Comparison of ENCODE assay signal across 13 cellular contexts in the genomic region with DNA sequence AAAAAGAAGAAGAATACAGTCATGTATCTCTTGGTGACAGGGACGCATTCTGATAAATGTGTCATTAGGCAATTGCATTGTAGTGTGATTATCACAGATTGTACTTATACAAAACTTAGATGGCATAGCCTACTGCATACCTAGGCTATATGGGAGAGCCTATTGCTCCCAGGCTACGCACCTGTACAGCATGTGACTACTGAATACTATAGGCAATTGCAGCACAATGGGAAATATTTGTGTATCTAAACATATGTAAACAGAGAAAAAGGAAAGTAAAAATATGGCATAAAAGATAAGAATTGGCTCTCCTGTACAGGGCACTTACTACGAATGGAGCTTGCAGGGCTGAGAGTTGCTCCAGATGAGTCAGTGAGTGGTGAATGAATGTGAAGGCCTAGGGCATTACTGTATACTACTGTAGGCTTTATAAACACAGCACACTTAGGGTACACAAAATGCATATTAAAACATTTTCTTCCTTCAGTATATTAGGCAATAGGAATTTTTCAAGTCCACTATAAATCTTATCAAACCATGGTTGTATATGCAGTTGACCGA. TPM values are rescaled to one million over a fixed set of nuclear protein-coding genes. Genes with fewer than 3 reads are reported as not detected.
A peak's percentile ranks its signal among the peaks of the same experiment; 100 is the strongest.
DNase-seq lines count a peak whose midpoint lies in the region; ATAC-seq and TF ChIP-seq lines count a peak whose summit lies in the region.
"Had no signal": no experiment of that assay in that cellular context is flagged by ENCODE, and none has a peak within 500 bp of the region (broad histone marks: within the 10 kb centered on the region; RNA-seq: fewer than 3 reads in every experiment).

No MANE protein-coding gene starts in this region.

- H3K27me3 ChIP-seq in mammary epithelial cell (ENCODE audit: insufficient read depth, low read length) (no peaks in the 10 kb centered on the region), uterus (no peaks in the 10 kb centered on the region), body of pancreas (no peaks in the 10 kb centered on the region)
- H3K27me3 ChIP-seq: SJSA1 had no signal

- H3K4me3 ChIP-seq in mammary epithelial cell (replicated peaks in 1 of 3; ENCODE audit: insufficient read depth in 1 of 3, low read depth in 2 of 3, low read length in 3 of 3) = no peak overlapping the region
- no peak overlapping the region for H3K4me3 ChIP-seq in uterus
- H3K4me3 ChIP-seq in body of pancreas = no peak overlapping the region
- H3K4me3 ChIP-seq: SJSA1 had no signal

- H3K9me3 ChIP-seq in mammary epithelial cell (replicated peaks; ENCODE audit: insufficient read depth, low read length) (peaks cover 3% of the 10 kb centered on the region), uterus (no peaks in the 10 kb centered on the region), body of pancreas (no peaks in the 10 kb centered on the region)
- H3K9me3 ChIP-seq: SJSA1 had no signal

- CTCF ChIA-PET in mammary epithelial cell (lab: Charles Lee; ENCODE audit: low non-redundant PET) = interaction anchor here (0.7 kb wide), 1 partner anchor 30 kb away, joined by 3 read pairs; no protein-coding TSS in a partner anchor
- CTCF ChIA-PET in MCF 10A (lab: Yijun Ruan, JAX) = no interaction called here

- in situ Hi-C loops in mammary epithelial cell (cut with MboI; ENCODE audit: low sequenced_read_pairs in 2 of 2) = no loop called here

- BruUV-seq in mammary epithelial cell (replicated peaks; lab: Mats Ljungman, UMichigan) (no TSS peak), MCF 10A (replicated peaks; lab: Mats Ljungman, UMichigan) (no TSS peak)

- H3K4me1 ChIP-seq in mammary epithelial cell (ENCODE audit: insufficient read depth, low read length) (peaks cover 2% of the 10 kb centered on the region), uterus (no peaks in the 10 kb centered on the region), body of pancreas (no peaks in the 10 kb centered on the region)
- H3K4me1 ChIP-seq: SJSA1 had no signal

- no peak overlapping the region for H3K4me3 Mint-ChIP-seq in MCF 10A (ENCODE audit: unreplicated experiment)

- no peak for TF ChIP-seq POLR2A in uterus (IDR thresholded peaks at IDR 0.05)
- no peak for TF ChIP-seq POLR2A in body of pancreas (IDR thresholded peaks at IDR 0.05)

- H3K27me3 Mint-ChIP-seq in MCF 10A (ENCODE audit: insufficient read depth, unreplicated experiment) = no peaks in the 10 kb centered on the region

- H3K27ac Mint-ChIP-seq in MCF 10A (ENCODE audit: low read depth, unreplicated experiment) = no peak overlapping the region
- H3K27ac Mint-ChIP-seq in activated naive CD4-positive, alpha-beta T cell treated with anti-CD3 and anti-CD28 coated beads, Interleukin-2, amount 50 U/mL, for 72 hours = peak overlapping the region; percentile 97 to 99

- no peak overlapping the region for H3K9ac ChIP-seq in mammary epithelial cell (ENCODE audit: insufficient read depth, low read length)

- H3K4me2 ChIP-seq in mammary epithelial cell (ENCODE audit: insufficient read depth, low read depth, low read length) = no peak overlapping the region

- H3K27ac ChIP-seq in mammary epithelial cell (ENCODE audit: insufficient read depth, low read depth, low read length) (no peak overlapping the region), uterus (peak overlapping the region; percentile 11 to 91), body of pancreas (no peak overlapping the region)
- H3K27ac ChIP-seq: SJSA1 had no signal

- dilution Hi-C loops in mammary epithelial cell (cut with HindIII; ENCODE audit: low sequenced_read_pairs) = no loop called here

- WGBS in mammary epithelial cell (ENCODE audit: low coverage, missing lambda C conversion rate) = 96% methylated on average over 4 of the region's 4 CpGs
- 79 to 80% methylated on average over 4 of the region's 4 CpGs for WGBS in body of pancreas, 2 donors

- H3K9me3 Mint-ChIP-seq in MCF 10A (ENCODE audit: unreplicated experiment) = peaks cover 7% of the 10 kb centered on the region
- H3K9me3 Mint-ChIP-seq in activated naive CD4-positive, alpha-beta T cell treated with anti-CD3 and anti-CD28 coated beads, Interleukin-2, amount 50 U/mL, for 72 hours = peaks cover 8 to 25% of the 10 kb centered on the region in 2 donors

- intact Hi-C loops in mammary epithelial cell (cut with micrococcal nuclease) (no loop called here), MCF 10A (cut with micrococcal nuclease) (no loop called here), uterus (cut with DNase I; ENCODE audit: low total_unique reads) (no loop called here), body of pancreas (cut with DNase I) (no loop called here)

- POLR2A ChIA-PET in MCF 10A (lab: Yijun Ruan, JAX) = interaction anchor here (0.5 to 1.2 kb wide), 2 partner anchors 13 to 168 kb away, joined by 3 to 7 read pairs; partner anchors contain the start of gene APOL6

- no peaks in the 10 kb centered on the region for H3K4me1 Mint-ChIP-seq in MCF 10A (ENCODE audit: insufficient read depth, unreplicated experiment)

- no peaks in the 10 kb centered on the region for H4K20me1 ChIP-seq in mammary epithelial cell (ENCODE audit: insufficient read depth, low read length)

- no peaks in the 10 kb centered on the region for H3K79me2 ChIP-seq in mammary epithelial cell (ENCODE audit: insufficient read depth, low read length)

- no peak for TF ChIP-seq CTCF in mammary epithelial cell (conservative IDR thresholded peaks at IDR 0.05 in 1 of 2, IDR thresholded peaks at IDR 0.05 in 1 of 2; ENCODE audit: extremely low read depth in 1 of 2, insufficient read depth in 1 of 2, low read depth in 1 of 2, low read length in 2 of 2)
- TF ChIP-seq CTCF in MCF 10A (IDR thresholded peaks at IDR 0.05; ENCODE audit: unreplicated experiment) = no peak
- no peak for TF ChIP-seq CTCF in uterus (IDR thresholded peaks at IDR 0.05)
- TF ChIP-seq CTCF in body of pancreas (IDR thresholded peaks at IDR 0.05) = no peak

- ATAC-seq in activated naive CD4-positive, alpha-beta T cell treated with anti-CD3 and anti-CD28 coated beads, Interleukin-2, amount 50 U/mL, for 72 hours = peak; percentile 55 to 76
- ATAC-seq in body of pancreas = no peak

- DNase-seq in mammary epithelial cell (peak; percentile 27), MCF 10A (ENCODE audit: unreplicated experiment) (no peak), iris pigment epithelial cell (ENCODE audit: low read depth) (peak; percentile 89), uterus (no peak), body of pancreas (no peak), GM03348 (ENCODE audit: low spot score) (no peak)
- DNase-seq in activated naive CD4-positive, alpha-beta T cell treated with anti-CD3 and anti-CD28 coated beads, Interleukin-2, amount 50 U/mL, for 72 hours (ENCODE audit: low spot score in 2 of 2) = no peak
- no peak for DNase-seq in effector CD8-positive, alpha-beta T cell (lab: John Stamatoyannopoulos, UW)
- DNase-seq: C1 segment of cervical spinal cord, MV-4-11, NCI-H526, right cardiac atrium had no signal

- no peak overlapping the region for H2AFZ ChIP-seq in mammary epithelial cell (ENCODE audit: low read depth, low read length)

- H3K36me3 Mint-ChIP-seq in MCF 10A (ENCODE audit: insufficient read depth, unreplicated experiment) = peaks cover 18% of the 10 kb centered on the region
- peaks cover 50 to 88% of the 10 kb centered on the region in 2 donors for H3K36me3 Mint-ChIP-seq in activated naive CD4-positive, alpha-beta T cell treated with anti-CD3 and anti-CD28 coated beads, Interleukin-2, amount 50 U/mL, for 72 hours

- H3K36me3 ChIP-seq in mammary epithelial cell (ENCODE audit: insufficient read depth, low read length) (peaks cover 4% of the 10 kb centered on the region), uterus (no peaks in the 10 kb centered on the region), body of pancreas (replicated peaks in 1 of 2; ENCODE audit: insufficient read depth in 1 of 2, low read depth in 2 of 2) (peaks cover 0 to 7% of the 10 kb centered on the region in 2 donors)

RNA-seq across cellular contexts. Expression of gene APOL6, which starts 13.2 kb away (rescaled TPM):
- total RNA-seq in mammary epithelial cell (10 to 100 TPM; 10.6 to 21.5 TPM), MCF 10A (2022) (7.2 and 9.6 TPM in 2 replicates), uterus (10 to 100 TPM in 2 of 4 donors, 1 to 10 TPM in 2; 5.3 to 19.8 (median 13.0) TPM), body of pancreas (1 to 10 TPM; 6.0 to 7.9 TPM)
- 3.0 TPM for polyA plus RNA-seq in mammary epithelial cell
- 9.0 TPM for polyA minus RNA-seq in mammary epithelial cell
- 10 to 100 TPM; 23.5 to 33.2 TPM for total RNA-seq in activated naive CD4-positive, alpha-beta T cell treated with anti-CD3 and anti-CD28 coated beads, Interleukin-2, amount 50 U/mL, for 72 hours

RNA-seq across cellular contexts. Expression of gene MB, which starts 44.3 kb away (rescaled TPM):
- total RNA-seq in mammary epithelial cell = not detected
- polyA plus RNA-seq in mammary epithelial cell = not detected
- polyA minus RNA-seq in mammary epithelial cell = not detected
- not detected in 2 replicates for total RNA-seq in MCF 10A (2022)
- under 1 TPM in 1 of 2 donors, not detected in 1; 0.47 TPM for total RNA-seq in activated naive CD4-positive, alpha-beta T cell treated with anti-CD3 and anti-CD28 coated beads, Interleukin-2, amount 50 U/mL, for 72 hours
- total RNA-seq in uterus = 1 to 10 TPM in 2 of 4 donors, not detected in 2; 1.8 to 2.5 TPM
- total RNA-seq in body of pancreas = 1 to 10 TPM in 1 of 2 donors, not detected in 1; 1.3 TPM
- total RNA-seq: SJSA1 had no signal

RNA-seq across cellular contexts. Expression of gene APOL5, which starts 56.2 kb away (rescaled TPM):
- total RNA-seq in mammary epithelial cell (not detected), MCF 10A (2022) (not detected in 2 replicates), uterus (not detected), body of pancreas (not detected)
- not detected for polyA plus RNA-seq in mammary epithelial cell
- not detected for polyA minus RNA-seq in mammary epithelial cell
- total RNA-seq in activated naive CD4-positive, alpha-beta T cell treated with anti-CD3 and anti-CD28 coated beads, Interleukin-2, amount 50 U/mL, for 72 hours = not detected
- total RNA-seq: right cardiac atrium, SJSA1 had no signal

Comparison
In these comparisons a context has a peak if more than half of its experiments do, and no peak if none do; other contexts are left out.
1. DNase-seq: peak in mammary epithelial cell (single experiment) and iris pigment epithelial cell (single experiment); none in MCF 10A (single experiment), activated naive CD4-positive, alpha-beta T cell treated with anti-CD3 and anti-CD28 coated beads, Interleukin-2, amount 50 U/mL, for 72 hours (0 of 2), uterus (0 of 2), body of pancreas (0 of 4), GM03348 (single experiment) and effector CD8-positive, alpha-beta T cell (single experiment).
2. H3K27ac ChIP-seq: peak in uterus (2 of 2); none in mammary epithelial cell (single experiment) and body of pancreas (0 of 4).